In the genomic region with DNA sequence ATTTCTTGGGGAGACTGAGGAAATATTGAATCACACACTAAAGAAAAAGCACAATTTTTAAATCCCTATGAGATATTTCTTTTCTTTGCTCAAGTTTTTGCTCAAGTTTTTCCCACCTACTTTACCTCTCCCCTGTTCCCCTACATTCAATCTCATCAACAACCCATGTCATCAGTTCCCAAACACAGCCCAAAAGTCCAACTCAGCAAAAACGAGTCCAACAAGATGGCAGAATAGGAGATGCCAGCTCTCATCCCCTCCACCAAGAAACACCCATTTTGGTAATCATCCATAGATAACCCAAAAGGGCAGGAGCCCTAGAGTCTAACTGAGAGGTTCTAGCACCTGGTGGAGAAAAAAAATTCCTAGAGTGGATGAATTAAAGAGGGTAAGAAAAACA, we compare ENCODE assay signal across 6 cellular contexts.
"Had no signal": no experiment of that assay in that cellular context is flagged by ENCODE, and none has a peak within 500 bp of the region (broad histone marks: within the 10 kb centered on the region; RNA-seq: fewer than 3 reads in every experiment).

No MANE protein-coding gene starts in this region.

- FAIRE-seq: HTR-8/SVneo had no signal

- H3K4me3 Mint-ChIP-seq: IgD-negative memory B cell had no signal

- H3K36me3 Mint-ChIP-seq: IgD-negative memory B cell had no signal

- H3K4me2 ChIP-seq: KMS-11 had no signal

- H3K9ac ChIP-seq: KMS-11 had no signal

- H3K27ac Mint-ChIP-seq: IgD-negative memory B cell had no signal

- DNase-seq: KBM-7, KG1 had no signal

- H3K27ac ChIP-seq: HL-60, KMS-11 had no signal
